ENCODE assay signal across 1 cellular context in genomic region chr6:36019167-36019566, GRCh38.
TF ChIP-seq lines count a peak whose summit lies in the region.

No MANE protein-coding gene starts in this region.

TF ChIP-seq in HepG2, 621 proteins besides CTCF, POLR2A, EP300 and RAD21:
- TF ChIP-seq IRX3 (CRISPR knock-in tag; IDR thresholded peaks at IDR 0.05; ENCODE audit: borderline replicate concordance, low read depth) (no peak), PLSCR1 (CRISPR knock-in tag; IDR thresholded peaks at IDR 0.05; ENCODE audit: borderline replicate concordance) (no peak), ZNF18 (CRISPR knock-in tag; IDR thresholded peaks at IDR 0.05; ENCODE audit: insufficient replicate concordance) (no peak), CEBPB (IDR thresholded peaks at IDR 0.05; ENCODE audit: borderline replicate concordance, low read depth, low read length) (peak; percentile 10; the same call in 1 of the 2 replicates), NKX3-1 (CRISPR knock-in tag; IDR thresholded peaks at IDR 0.05) (no peak), KAT7 (CRISPR knock-in tag; IDR thresholded peaks at IDR 0.05; ENCODE audit: borderline replicate concordance) (no peak)
TF ChIP-seq in HepG2: peak in this region for 1.
